In genomic region chr2:151795646-151796240, GRCh38 we compare ENCODE assay signal across 16 cellular contexts. TPM values are rescaled to one million over a fixed set of nuclear protein-coding genes. Genes with fewer than 3 reads are reported as not detected.
DNase-seq lines count a peak whose midpoint lies in the region; ATAC-seq and TF ChIP-seq lines count a peak whose summit lies in the region.
"Had no signal": no experiment of that assay in that cellular context is flagged by ENCODE, and none has a peak within 500 bp of the region (broad histone marks: within the 10 kb centered on the region; RNA-seq: fewer than 3 reads in every experiment).

No MANE protein-coding gene starts in this region.

- H3K4me1 ChIP-seq in adipocyte (ENCODE audit: control insufficient read depth, insufficient read depth, low read length) (no peaks in the 10 kb centered on the region), mucosa of descending colon (ENCODE audit: low read depth) (no peaks in the 10 kb centered on the region)
- H3K4me1 ChIP-seq: BE2C had no signal

- no peak for TF ChIP-seq CTCF in osteocyte (IDR thresholded peaks at IDR 0.05)
- TF ChIP-seq CTCF in mucosa of descending colon (IDR thresholded peaks at IDR 0.05), result no peak

- DNase-seq in NCI-H748 (lab: John Stamatoyannopoulos, UW; ENCODE audit: unreplicated experiment) (peak; percentile 6), NCI-H748 treated with DMSO at 0.1 percent for 48 hours (lab: John Stamatoyannopoulos, UW) (no peak), adipocyte (ENCODE audit: low read depth) (peak; percentile 35), memory B cell (ENCODE audit: low spot score in 2 of 2) (no peak), osteocyte (ENCODE audit: extremely low spot score, unreplicated experiment) (no peak), SIG-M5 treated with dmso at 0.1 percent for 504 hours (lab: John Stamatoyannopoulos, UW; ENCODE audit: unreplicated experiment) (no peak), mucosa of descending colon (no peak), substantia nigra (lab: John Stamatoyannopoulos, UW) (no peak)
- DNase-seq: BE2C; CD4-positive, alpha-beta T cell; NCI-H1417 treated with DMSO at 0.1 percent for 48 hours; NCI-H2029; NCI-H2171 treated with DMSO at 0.1 percent for 48 hours; PC-9 had no signal

- H3K27me3 ChIP-seq in adipocyte (replicated peaks; ENCODE audit: control insufficient read depth, insufficient read depth, low read length), result no peaks in the 10 kb centered on the region
- H3K27me3 ChIP-seq: BE2C had no signal

- H3K4me3 Mint-ChIP-seq in memory B cell, result no peak overlapping the region
- no peak overlapping the region for H3K4me3 Mint-ChIP-seq in osteocyte (ENCODE audit: unreplicated experiment)
- H3K4me3 Mint-ChIP-seq: CD4-positive, alpha-beta T cell; IgD-negative memory B cell had no signal

- H3K27ac Mint-ChIP-seq in memory B cell, result peak overlapping the region; percentile 17
- H3K27ac Mint-ChIP-seq in osteocyte (ENCODE audit: unreplicated experiment), result no peak overlapping the region
- H3K27ac Mint-ChIP-seq: CD4-positive, alpha-beta T cell; IgD-negative memory B cell had no signal

- H3K27me3 Mint-ChIP-seq in memory B cell, result no peaks in the 10 kb centered on the region
- H3K27me3 Mint-ChIP-seq in osteocyte (ENCODE audit: unreplicated experiment), result no peaks in the 10 kb centered on the region
- H3K27me3 Mint-ChIP-seq: CD4-positive, alpha-beta T cell; IgD-negative memory B cell had no signal

- H3K9me3 ChIP-seq in adipocyte (ENCODE audit: control insufficient read depth, low read length) (no peaks in the 10 kb centered on the region), mucosa of descending colon (no peaks in the 10 kb centered on the region)
- H3K9me3 ChIP-seq: BE2C had no signal

- H3K4me1 Mint-ChIP-seq in memory B cell (peaks cover 9% of the 10 kb centered on the region), osteocyte (ENCODE audit: unreplicated experiment) (peaks cover 5% of the 10 kb centered on the region)

- no peak overlapping the region for H3K27ac ChIP-seq in substantia nigra (ENCODE audit: low read depth, low read length, poor library complexity, severe bottlenecking)
- H3K27ac ChIP-seq: 22Rv1, PC-9 had no signal

- H3K36me3 ChIP-seq in adipocyte (ENCODE audit: control insufficient read depth, insufficient read depth, low read length, severe bottlenecking) (peaks cover 23% of the 10 kb centered on the region), mucosa of descending colon (ENCODE audit: low read depth) (no peaks in the 10 kb centered on the region)
- H3K36me3 ChIP-seq: BE2C had no signal

- ATAC-seq in memory B cell (ENCODE audit: low read depth) (no peak), mucosa of descending colon (no peak)

- H3K4me3 ChIP-seq in adipocyte (ENCODE audit: low read length) (no peak overlapping the region), mucosa of descending colon (no peak overlapping the region)
- H3K4me3 ChIP-seq: PC-9 had no signal

- H3K9ac ChIP-seq in adipocyte (ENCODE audit: low read length), result no peak overlapping the region

- H3K36me3 Mint-ChIP-seq in memory B cell, result peaks cover 19% of the 10 kb centered on the region
- peaks cover 15% of the 10 kb centered on the region for H3K36me3 Mint-ChIP-seq in osteocyte (ENCODE audit: unreplicated experiment)

- intact Hi-C loops in mucosa of descending colon (cut with DNase I, micrococcal nuclease), result no loop called here

- H3K9me3 Mint-ChIP-seq in memory B cell (no peaks in the 10 kb centered on the region), osteocyte (ENCODE audit: unreplicated experiment) (no peaks in the 10 kb centered on the region)
- H3K9me3 Mint-ChIP-seq: CD4-positive, alpha-beta T cell; IgD-negative memory B cell had no signal

RNA-seq across cellular contexts. Expression of gene ARL5A, which starts 32.5 kb away (rescaled TPM):
- total RNA-seq in osteocyte, result 41.6 and 46.5 TPM in 2 replicates
- 10 to 100 TPM; 38.5 to 55.9 (median 39.5) TPM for total RNA-seq in mucosa of descending colon

Comparison
In these comparisons a context has a peak if more than half of its experiments do, and no peak if none do; other contexts are left out.
1. DNase-seq: peak in NCI-H748 (single experiment) and adipocyte (single experiment); none in NCI-H748 treated with DMSO at 0.1 percent for 48 hours (single experiment), memory B cell (0 of 2), osteocyte (single experiment), SIG-M5 treated with dmso at 0.1 percent for 504 hours (single experiment), mucosa of descending colon (0 of 3) and substantia nigra (0 of 49).